In genomic region chr1:109046671-109047070, GRCh38 we compare ENCODE assay signal across 22 cellular contexts.
"Had no signal": no experiment of that assay in that cellular context is flagged by ENCODE, and none has a peak within 500 bp of the region (broad histone marks: within the 10 kb centered on the region; RNA-seq: fewer than 3 reads in every experiment).

No MANE protein-coding gene starts in this region.

- H3K36me3 ChIP-seq: neutrophil, spleen, tibial nerve had no signal

- H3K9me3 Mint-ChIP-seq: naive thymus-derived CD4-positive, alpha-beta T cell; nephron progenitor cell; stimulated activated memory B cell treated with anti-CD40 and anti-IgM and Interleukin-4, amounts not matched to agents 10 μg/mL and 1 μg/mL and 100 μg/mL, for 72 hours; stimulated activated naive CD8-positive, alpha-beta T cell treated with anti-CD3 and anti-CD28 coated beads, Interleukin-15, Interleukin-2, amounts not matched to agents 100 ng/mL and 50 ng/mL, for 24 hours had no signal

- H3K27ac ChIP-seq: dorsolateral prefrontal cortex, epithelial cell of prostate, hepatocyte, neutrophil, spleen, testis, tibial nerve had no signal

- H3K4me1 Mint-ChIP-seq: stimulated activated memory B cell treated with anti-CD40 and anti-IgM and Interleukin-4, amounts not matched to agents 10 μg/mL and 1 μg/mL and 100 μg/mL, for 72 hours had no signal

- H3K4me3 Mint-ChIP-seq: naive thymus-derived CD4-positive, alpha-beta T cell; nephron progenitor cell; stimulated activated memory B cell treated with anti-CD40 and anti-IgM and Interleukin-4, amounts not matched to agents 10 μg/mL and 1 μg/mL and 100 μg/mL, for 72 hours; stimulated activated naive CD8-positive, alpha-beta T cell treated with anti-CD3 and anti-CD28 coated beads, Interleukin-15, Interleukin-2, amounts not matched to agents 100 ng/mL and 50 ng/mL, for 24 hours had no signal

- H3K27me3 ChIP-seq: dorsolateral prefrontal cortex, hepatocyte, spleen, testis, tibial nerve had no signal

- H3K27ac Mint-ChIP-seq: nephron progenitor cell; stimulated activated memory B cell treated with anti-CD40 and anti-IgM and Interleukin-4, amounts not matched to agents 10 μg/mL and 1 μg/mL and 100 μg/mL, for 72 hours; stimulated activated naive CD8-positive, alpha-beta T cell treated with anti-CD3 and anti-CD28 coated beads, Interleukin-15, Interleukin-2, amounts not matched to agents 100 ng/mL and 50 ng/mL, for 24 hours had no signal

- DNase-seq: cortex of kidney; dorsolateral prefrontal cortex; effector memory CD4-positive, alpha-beta T cell; foreskin melanocyte; head of caudate nucleus; left colon; left ventricle myocardium superior; naive thymus-derived CD4-positive, alpha-beta T cell; nephron progenitor cell; posterior cingulate gyrus; spleen; stimulated activated CD4-positive, alpha-beta T cell treated with anti-CD3 and anti-CD28 coated beads, Interleukin-15, amount 100 ng/mL, for 24 hours; stimulated activated CD4-positive, alpha-beta T cell treated with anti-CD3 and anti-CD28 coated beads, Interleukin-1b, Interleukin-23, amount 100 ng/mL, for 48 hours; stimulated activated CD4-positive, alpha-beta T cell treated with anti-CD3 and anti-CD28 coated beads, Interleukin-4, amount 100 ng/mL, for 24 hours; testis had no signal

- ATAC-seq: left colon; left ventricle myocardium superior; naive thymus-derived CD4-positive, alpha-beta T cell; sciatic nerve; stimulated activated memory B cell treated with anti-CD40 and anti-IgM and Interleukin-4, amounts not matched to agents 10 μg/mL and 1 μg/mL and 100 μg/mL, for 72 hours had no signal

- H2AFZ ChIP-seq: hepatocyte had no signal

- H3K36me3 Mint-ChIP-seq: naive thymus-derived CD4-positive, alpha-beta T cell; stimulated activated memory B cell treated with anti-CD40 and anti-IgM and Interleukin-4, amounts not matched to agents 10 μg/mL and 1 μg/mL and 100 μg/mL, for 72 hours had no signal

- H3K27me3 Mint-ChIP-seq: stimulated activated memory B cell treated with anti-CD40 and anti-IgM and Interleukin-4, amounts not matched to agents 10 μg/mL and 1 μg/mL and 100 μg/mL, for 72 hours had no signal

- H3K9me3 ChIP-seq: neutrophil, spleen, testis, tibial nerve had no signal

- H3K4me3 ChIP-seq: dorsolateral prefrontal cortex, hepatocyte, spleen, testis, tibial nerve had no signal

- H3K4me1 ChIP-seq: testis had no signal

- H3K4me2 ChIP-seq: hepatocyte had no signal

- H3K79me2 ChIP-seq: hepatocyte had no signal
